In genomic region chr4:55396305-55397023, GRCh38 we compare ENCODE assay signal across 2 cellular contexts.
TF ChIP-seq lines count a peak whose summit lies in the region.

No MANE protein-coding gene starts in this region.

TF ChIP-seq in HEK293T, 16 proteins besides CTCF, POLR2A, EP300 and RAD21 (continued from another document):
- TF ChIP-seq PKNOX1 (IDR thresholded peaks at IDR 0.05), result no peak
- no peak for TF ChIP-seq CTBP1 (IDR thresholded peaks at IDR 0.05; ENCODE audit: borderline replicate concordance)
- no peak for TF ChIP-seq TARDBP (IDR thresholded peaks at IDR 0.05)
- no peak for TF ChIP-seq FOXA1 (IDR thresholded peaks at IDR 0.05)

TF ChIP-seq in endothelial cell of umbilical vein, 7 proteins besides CTCF, POLR2A, EP300 and RAD21 (continued from another document):
- TF ChIP-seq MAX (IDR thresholded peaks at IDR 0.05; ENCODE audit: insufficient read depth, insufficient read length), result no peak
